ENCODE assay signal across 1 cellular context in the genomic region with DNA sequence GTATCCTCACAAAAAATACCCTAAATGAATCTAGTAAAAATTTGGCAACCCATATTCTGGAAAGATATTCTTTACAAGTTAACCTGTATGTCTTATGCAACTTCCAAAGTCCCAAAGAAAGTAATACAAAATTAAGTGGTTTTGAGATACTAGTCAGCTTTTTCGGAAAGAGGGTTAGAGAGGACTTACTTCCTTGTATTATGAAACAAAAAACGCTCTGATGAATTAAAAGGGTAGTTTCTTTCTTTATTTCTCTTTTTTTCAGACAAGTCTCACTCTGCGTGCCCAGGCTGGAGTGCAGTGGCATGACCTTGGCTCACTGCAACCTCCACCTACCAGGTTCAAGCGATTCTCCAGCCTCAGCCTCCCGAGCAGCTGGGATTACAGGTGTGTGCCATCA.
TF ChIP-seq lines count a peak whose summit lies in the region.

No MANE protein-coding gene starts in this region.

TF ChIP-seq in GM12891, 5 proteins besides CTCF, POLR2A, EP300 and RAD21:
- TF ChIP-seq PAX5 (IDR thresholded peaks at IDR 0.05; ENCODE audit: insufficient read depth, low read length, severe bottlenecking) (no peak), POU2F2 (IDR thresholded peaks at IDR 0.05; ENCODE audit: low read depth, low read length) (no peak), POLR2AphosphoS5 (IDR thresholded peaks at IDR 0.05; ENCODE audit: low read depth, low read length) (no peak), TAF1 (IDR thresholded peaks at IDR 0.05; ENCODE audit: low read depth, low read length) (no peak), SPI1 (IDR thresholded peaks at IDR 0.05; ENCODE audit: low read depth, low read length) (no peak)
